10 cellular contexts compared by ENCODE assay signal in genomic region chr19:534088-534487, GRCh38. TPM values are rescaled to one million over a fixed set of nuclear protein-coding genes. Genes with fewer than 3 reads are reported as not detected.
DNase-seq lines count a peak whose midpoint lies in the region; ATAC-seq and TF ChIP-seq lines count a peak whose summit lies in the region.
"Had no signal": no experiment of that assay in that cellular context is flagged by ENCODE, and none has a peak within 500 bp of the region (broad histone marks: within the 10 kb centered on the region; RNA-seq: fewer than 3 reads in every experiment).

No MANE protein-coding gene starts in this region.

- H3K4me2 ChIP-seq in PC-9, result peak overlapping the region; percentile 96

- H3K36me3 ChIP-seq in CD4-positive, alpha-beta memory T cell (ENCODE audit: insufficient read depth, low read length), result peaks cover 26% of the 10 kb centered on the region
- H3K36me3 ChIP-seq in PC-9 (ENCODE audit: low read depth) (peaks cover 10% of the 10 kb centered on the region; the same call in 1 of the 2 replicates), esophagus squamous epithelium (peaks cover 20 to 40% (median 24%) of the 10 kb centered on the region in 3 donors), psoas muscle (ENCODE audit: insufficient read depth in 1 of 2, low read depth in 1 of 2) (peaks cover 0 to 34% of the 10 kb centered on the region in 2 donors)

- ATAC-seq in psoas muscle, result no peak
- no peak for ATAC-seq in GM21717 (IDR thresholded peaks at IDR 0.05; ENCODE audit: unreplicated experiment)
- no peak for ATAC-seq in HG03135 (IDR thresholded peaks at IDR 0.05; ENCODE audit: unreplicated experiment)

- no peaks in the 10 kb centered on the region for H3K27me3 ChIP-seq in CD4-positive, alpha-beta memory T cell (ENCODE audit: insufficient read depth, low read length)
- H3K27me3 ChIP-seq in PC-9 (ENCODE audit: insufficient read depth, low read depth) (no peaks in the 10 kb centered on the region), esophagus squamous epithelium (no peaks in the 10 kb centered on the region), psoas muscle (ENCODE audit: insufficient read depth in 3 of 3, low read length in 2 of 3) (no peaks in the 10 kb centered on the region)

- no peak overlapping the region for H3K4me3 ChIP-seq in CD4-positive, alpha-beta memory T cell (ENCODE audit: low read length in 2 of 2)
- H3K4me3 ChIP-seq in PC-9 (no peak overlapping the region), esophagus squamous epithelium (peak overlapping the region in 3 of 4 donors; percentile 93 to 99 (median 99)), psoas muscle (peak overlapping the region; percentile 89)

- peaks cover 8 to 12% of the 10 kb centered on the region in 2 donors for H3K36me3 Mint-ChIP-seq in CD4-positive, alpha-beta memory T cell

- no peaks in the 10 kb centered on the region for H3K9me3 ChIP-seq in CD4-positive, alpha-beta memory T cell (ENCODE audit: control insufficient read depth in 1 of 2, low read length in 2 of 2)
- H3K9me3 ChIP-seq in PC-9 (ENCODE audit: insufficient read depth, low read depth) (no peaks in the 10 kb centered on the region), esophagus squamous epithelium (no peaks in the 10 kb centered on the region), psoas muscle (no peaks in the 10 kb centered on the region)

- no peak for DNase-seq in CD4-positive, alpha-beta memory T cell
- DNase-seq in PC-9, result no peak
- DNase-seq in esophagus squamous epithelium (lab: John Stamatoyannopoulos, UW), result no peak
- DNase-seq in psoas muscle, result no peak
- no peak for DNase-seq in dermis blood vessel endothelial cell
- DNase-seq in NCI-H1436 treated with DMSO at 0.1 percent for 48 hours (lab: John Stamatoyannopoulos, UW), result no peak
- DNase-seq: stimulated activated CD4-positive, alpha-beta T cell treated with anti-CD3 and anti-CD28 coated beads, Interleukin-1b, Interleukin-23, amount 100 ng/mL, for 48 hours had no signal

- H3K27me3 Mint-ChIP-seq in CD4-positive, alpha-beta memory T cell, result no peaks in the 10 kb centered on the region

- H4K20me1 ChIP-seq in PC-9 (ENCODE audit: insufficient read depth), result peaks cover 42% of the 10 kb centered on the region

- no TSS peak for BruUV-seq in PC-9 (replicated peaks; lab: Mats Ljungman, UMichigan)

- peak overlapping the region in 6 of 8 donors; percentile 20 to 88 (median 38) for H3K4me3 Mint-ChIP-seq in CD4-positive, alpha-beta memory T cell

- peak overlapping the region in 1 of 7 donors; percentile 46 for H3K27ac Mint-ChIP-seq in CD4-positive, alpha-beta memory T cell

- H3K27ac ChIP-seq in CD4-positive, alpha-beta memory T cell (ENCODE audit: low read depth, low read length), result peak overlapping the region; percentile 67
- H3K27ac ChIP-seq in PC-9 (no peak overlapping the region), esophagus squamous epithelium (peak overlapping the region; percentile 95 to 99 (median 97)), psoas muscle (peak overlapping the region; percentile 98)

- POLR2A ChIA-PET in CD4-positive, alpha-beta memory T cell (lab: Charles Lee; ENCODE audit: partially characterized antibody), result interaction anchor here (5.0 kb wide), 1 partner anchor 10 kb away, joined by 52 read pairs; the partner anchor contains the start of gene GZMM
- POLR2A ChIA-PET in PC-9 (lab: Charles Lee; ENCODE audit: unreplicated experiment), result no interaction called here

- H3F3A ChIP-seq in PC-9 (ENCODE audit: insufficient read depth, low read depth), result peaks cover 24% of the 10 kb centered on the region; the same call in 1 of the 2 replicates

- TF ChIP-seq CTCF in PC-9 (conservative IDR thresholded peaks at IDR 0.05) (no peak), esophagus squamous epithelium (IDR thresholded peaks at IDR 0.05) (no peak), psoas muscle (IDR thresholded peaks at IDR 0.05) (no peak)

- peaks cover 27% of the 10 kb centered on the region for H3K4me1 ChIP-seq in CD4-positive, alpha-beta memory T cell (ENCODE audit: insufficient read depth, low read length)
- peaks cover 40% of the 10 kb centered on the region for H3K4me1 ChIP-seq in PC-9 (replicated peaks; ENCODE audit: insufficient read depth)
- H3K4me1 ChIP-seq in esophagus squamous epithelium, result peaks cover 22 to 44% (median 23%) of the 10 kb centered on the region in 3 donors
- H3K4me1 ChIP-seq in psoas muscle, result peaks cover 36% of the 10 kb centered on the region

- no peak overlapping the region for H2AFZ ChIP-seq in PC-9

- H3K4me1 Mint-ChIP-seq in CD4-positive, alpha-beta memory T cell, result peaks cover 8 to 24% (median 14%) of the 10 kb centered on the region in 4 donors

- no peak for TF ChIP-seq POLR2A in esophagus squamous epithelium (IDR thresholded peaks at IDR 0.05)

- CTCF ChIA-PET in CD4-positive, alpha-beta memory T cell (lab: Charles Lee; ENCODE audit: partially characterized antibody), result no interaction called here
- CTCF ChIA-PET in PC-9 (lab: Charles Lee), result no interaction called here

- no peaks in the 10 kb centered on the region for H3K9me3 Mint-ChIP-seq in CD4-positive, alpha-beta memory T cell

- peaks cover 36% of the 10 kb centered on the region for H3K79me2 ChIP-seq in PC-9 (ENCODE audit: low read depth)

- H3K9me2 ChIP-seq in PC-9 (ENCODE audit: insufficient read depth), result no peaks in the 10 kb centered on the region

- intact Hi-C loops in CD4-positive, alpha-beta memory T cell (cut with micrococcal nuclease), result loop anchor here (5.0 kb wide), 1 partner anchor 78 kb away; no protein-coding TSS in a partner anchor
- intact Hi-C loops in PC-9 (cut with micrococcal nuclease; ENCODE audit: unreplicated experiment) (loop anchor here (2.0 kb wide), 1 partner anchor 129 kb away; the partner anchor contains the start of gene RNF126), esophagus squamous epithelium (cut with DNase I) (no loop called here), psoas muscle (cut with DNase I) (loop anchor here in 1 of 2 donors (5.0 kb wide), 1 partner anchor 38 kb away; the partner anchor contains the start of gene BSG)

- 81% methylated on average over 9 of the region's 14 CpGs; no CpG with 5 or more reads in 1 of the 2 donors for WGBS in esophagus squamous epithelium, 2 donors
- WGBS in psoas muscle, 3 donors, result 69 to 71% (median 69%) methylated on average over 14 of the region's 14 CpGs

RNA-seq across cellular contexts. Expression of gene CDC34, which starts 2.5 kb away (rescaled TPM):
- total RNA-seq in CD4-positive, alpha-beta memory T cell, result 10 to 100 TPM; 44.4 to 46.6 TPM
- 10 to 100 TPM; 26.7 to 44.0 TPM for polyA plus RNA-seq in CD4-positive, alpha-beta memory T cell
- total RNA-seq in PC-9 (2021) (93.3 and 98.2 TPM in 2 replicates), esophagus squamous epithelium (10 to 100 TPM; 33.5 to 53.5 (median 34.5) TPM), psoas muscle (100 to 1,000 TPM in 1 of 4 donors, 10 to 100 TPM in 3; 72.6 to 107 (median 83.0) TPM), dermis blood vessel endothelial cell (111 and 112 TPM in 2 replicates)
- polyA plus RNA-seq in psoas muscle, result 100 to 1,000 TPM; 113 to 160 (median 123) TPM

RNA-seq across cellular contexts. Expression of gene GZMM, which starts 9.8 kb away (rescaled TPM):
- 10 to 100 TPM; 25.5 to 28.7 TPM for total RNA-seq in CD4-positive, alpha-beta memory T cell
- polyA plus RNA-seq in CD4-positive, alpha-beta memory T cell, result 100 to 1,000 TPM in 1 of 2 donors, 10 to 100 TPM in 1; 82.1 to 122 TPM
- total RNA-seq in PC-9 (2021) (0.39 and 0.88 TPM in 2 replicates), esophagus squamous epithelium (under 1 TPM in 3 of 4 donors, not detected in 1; 0.48 to 0.95 (median 0.57) TPM), psoas muscle (not detected), dermis blood vessel endothelial cell (not detected in 2 replicates)
- polyA plus RNA-seq in psoas muscle, result under 1 TPM; 0.11 to 0.23 (median 0.14) TPM

RNA-seq across cellular contexts. Expression of gene TPGS1, which starts 26.8 kb away (rescaled TPM):
- total RNA-seq in CD4-positive, alpha-beta memory T cell, result 10 to 100 TPM; 31.8 to 32.0 TPM
- 10 to 100 TPM; 22.2 to 37.6 TPM for polyA plus RNA-seq in CD4-positive, alpha-beta memory T cell
- total RNA-seq in PC-9 (2021) (13.8 and 25.7 TPM in 2 replicates), esophagus squamous epithelium (10 to 100 TPM; 29.3 to 46.7 (median 35.6) TPM), psoas muscle (10 to 100 TPM in 2 of 4 donors, 1 to 10 TPM in 2; 8.9 to 16.3 (median 10.2) TPM), dermis blood vessel endothelial cell (35.6 and 74.0 TPM in 2 replicates)
- polyA plus RNA-seq in psoas muscle, result 10 to 100 TPM in 2 of 3 donors, 1 to 10 TPM in 1; 9.8 to 16.6 (median 12.6) TPM

RNA-seq across cellular contexts. Expression of gene MADCAM1, which starts 37.8 kb away (rescaled TPM):
- 1 to 10 TPM; 1.5 to 1.9 TPM for total RNA-seq in CD4-positive, alpha-beta memory T cell
- polyA plus RNA-seq in CD4-positive, alpha-beta memory T cell, result under 1 TPM; 0.11 to 0.24 TPM
- total RNA-seq in PC-9 (2021) (1.1 and 1.7 TPM in 2 replicates), esophagus squamous epithelium (under 1 TPM in 2 of 4 donors, not detected in 2; 0.19 to 0.40 TPM), psoas muscle (under 1 TPM; 0.26 to 0.40 (median 0.35) TPM), dermis blood vessel endothelial cell (0.09 and 0.34 TPM in 2 replicates)
- 1 to 10 TPM in 1 of 3 donors, under 1 TPM in 2; 0.08 to 1.8 (median 0.33) TPM for polyA plus RNA-seq in psoas muscle
- total RNA-seq: SK-MEL-5 had no signal

RNA-seq across cellular contexts. Expression of gene BSG, which starts 38.3 kb away (rescaled TPM):
- 100 to 1,000 TPM; 150 to 151 TPM for total RNA-seq in CD4-positive, alpha-beta memory T cell
- 100 to 1,000 TPM; 332 to 346 TPM for polyA plus RNA-seq in CD4-positive, alpha-beta memory T cell
- total RNA-seq in PC-9 (2021) (772 and 823 TPM in 2 replicates), esophagus squamous epithelium (100 to 1,000 TPM; 182 to 408 (median 289) TPM), psoas muscle (100 to 1,000 TPM; 172 to 381 (median 300) TPM), dermis blood vessel endothelial cell (356 and 480 TPM in 2 replicates)
- 100 to 1,000 TPM; 202 to 308 (median 299) TPM for polyA plus RNA-seq in psoas muscle

Comparison
In these comparisons a context has a peak if more than half of its experiments do, and no peak if none do; other contexts are left out.
1. H3K4me3 ChIP-seq: peak in esophagus squamous epithelium (3 of 4) and psoas muscle (single experiment); none in CD4-positive, alpha-beta memory T cell (0 of 2) and PC-9 (single experiment).
2. RNA of gene GZMM, which starts 9.8 kb away (total RNA-seq): 25.5 to 28.7 TPM in CD4-positive, alpha-beta memory T cell; 0.48 to 0.95 TPM in esophagus squamous epithelium, 0.39 to 0.88 TPM in PC-9, not detected in psoas muscle and not detected in dermis blood vessel endothelial cell; every median in the first group is over 10 times any median in the second.